In genomic region chr3:59922226-59922625, GRCh38 we compare ENCODE assay signal across 9 cellular contexts.
"Had no signal": no experiment of that assay in that cellular context is flagged by ENCODE, and none has a peak within 500 bp of the region (broad histone marks: within the 10 kb centered on the region; RNA-seq: fewer than 3 reads in every experiment).

No MANE protein-coding gene starts in this region.

- H3K27ac Mint-ChIP-seq: GM23338, H9, HFFc6 had no signal

- ATAC-seq: GM23338, HCT116 had no signal

- H3K4me1 Mint-ChIP-seq: H9 had no signal

- H3K9me3 Mint-ChIP-seq: GM23338, H9 had no signal

- DNase-seq: GM23248, GOT3, H7, H9, HCEC 1CT, HFFc6 had no signal

- H3K4me2 ChIP-seq: GM23338 had no signal

- H3K4me3 ChIP-seq: GM23248, GM23338, HAP-1 had no signal

- H2AFZ ChIP-seq: GM23248, GM23338 had no signal

- H3K9me3 ChIP-seq: HAP-1 had no signal

- H3K9ac ChIP-seq: GM23248 had no signal

- H3K27ac ChIP-seq: GM23248 had no signal

- H3K4me3 Mint-ChIP-seq: GM23338, H9, HFFc6 had no signal

- H3K36me3 ChIP-seq: HAP-1 had no signal
